ENCODE assay signal across 9 cellular contexts in genomic region chr1:19466112-19466561, GRCh38. TPM values are rescaled to one million over a fixed set of nuclear protein-coding genes. Genes with fewer than 3 reads are reported as not detected.
DNase-seq lines count a peak whose midpoint lies in the region; ATAC-seq and TF ChIP-seq lines count a peak whose summit lies in the region.
"Had no signal": no experiment of that assay in that cellular context is flagged by ENCODE, and none has a peak within 500 bp of the region (broad histone marks: within the 10 kb centered on the region; RNA-seq: fewer than 3 reads in every experiment).

No MANE protein-coding gene starts in this region.

- 54 to 63% methylated on average over 9 of the region's 9 CpGs for WGBS in esophagus, 2 donors
- WGBS in trophoblast cell (ENCODE audit: extremely low coverage, insufficient coverage, insufficient read length): no CpG with 5 or more reads among the region's 9 CpGs

- peaks cover 89% of the 10 kb centered on the region for H3K79me2 ChIP-seq in ACC112 (ENCODE audit: control insufficient read depth, insufficient read depth, low read length, unreplicated experiment)
- peaks cover 41% of the 10 kb centered on the region for H3K79me2 ChIP-seq in trophoblast cell (ENCODE audit: control insufficient read depth, insufficient read depth, low read length, poor library complexity)

- H3K14ac ChIP-seq in trophoblast cell (ENCODE audit: low read length): no peak overlapping the region

- H3K18ac ChIP-seq in trophoblast cell (ENCODE audit: low read length): no peak overlapping the region

- peak overlapping the region; percentile 48; the same call in 1 of the 2 replicates for H3K27ac ChIP-seq in ACC112 (ENCODE audit: low read depth, low read length)
- H3K27ac ChIP-seq in Peyer's patch: peak overlapping the region; percentile 79 to 89 (median 84)
- peak overlapping the region; percentile 51 to 62 for H3K27ac ChIP-seq in esophagus (ENCODE audit: low read depth in 2 of 2, low read length in 1 of 2)
- no peak overlapping the region for H3K27ac ChIP-seq in trophoblast cell (ENCODE audit: low read depth, low read length)

- H3K23ac ChIP-seq in trophoblast cell (ENCODE audit: low read length): no peak overlapping the region

- TF ChIP-seq POLR2A in Peyer's patch (IDR thresholded peaks at IDR 0.05): no peak

- H3K4ac ChIP-seq in trophoblast cell (ENCODE audit: low read depth, low read length): peak overlapping the region; percentile 71

- peak in 2 of 3 donors; percentile 41 to 67 for DNase-seq in Peyer's patch
- DNase-seq in trophoblast cell: no peak
- no peak for DNase-seq in mucosa of gallbladder (ENCODE audit: low spot score)
- DNase-seq: NCI-H2107 had no signal

- no peak overlapping the region for H2BK12ac ChIP-seq in trophoblast cell (ENCODE audit: low read length)

- ATAC-seq in GM18873 (IDR thresholded peaks at IDR 0.05; ENCODE audit: low FRiP score, unreplicated experiment) (no peak), HG02870 (IDR thresholded peaks at IDR 0.05; ENCODE audit: unreplicated experiment) (no peak), GM21529 (IDR thresholded peaks at IDR 0.05; ENCODE audit: unreplicated experiment) (no peak)

- H2AK5ac ChIP-seq in trophoblast cell (ENCODE audit: low read length): no peak overlapping the region

- H3K4me1 ChIP-seq in ACC112 (ENCODE audit: control insufficient read depth, insufficient read depth, low read length, unreplicated experiment): peaks cover 43% of the 10 kb centered on the region
- peaks cover 19 to 86% (median 58%) of the 10 kb centered on the region in 4 donors for H3K4me1 ChIP-seq in Peyer's patch
- H3K4me1 ChIP-seq in esophagus (ENCODE audit: control insufficient read depth in 2 of 2, insufficient read depth in 2 of 2, low read length in 1 of 2): peaks cover 10 to 24% of the 10 kb centered on the region in 2 donors
- H3K4me1 ChIP-seq in trophoblast cell (ENCODE audit: control insufficient read depth in 1 of 2, insufficient read depth in 2 of 2, low read length in 2 of 2): peaks cover 12 to 18% of the 10 kb centered on the region in 2 experiments

- no peaks in the 10 kb centered on the region for H3K9me3 ChIP-seq in Peyer's patch
- no peaks in the 10 kb centered on the region for H3K9me3 ChIP-seq in esophagus (ENCODE audit: control insufficient read depth in 2 of 2, insufficient read depth in 1 of 2, low read depth in 1 of 2, low read length in 1 of 2)
- peaks cover 1% of the 10 kb centered on the region for H3K9me3 ChIP-seq in trophoblast cell (ENCODE audit: insufficient read depth, low read depth, low read length)

- no peaks in the 10 kb centered on the region for H3K27me3 ChIP-seq in ACC112 (ENCODE audit: insufficient read depth, low read length)
- no peaks in the 10 kb centered on the region for H3K27me3 ChIP-seq in Peyer's patch
- H3K27me3 ChIP-seq in esophagus (ENCODE audit: control insufficient read depth in 1 of 2, insufficient read depth in 2 of 2, low read length in 2 of 2): no peaks in the 10 kb centered on the region
- H3K27me3 ChIP-seq in trophoblast cell (ENCODE audit: insufficient read depth, low read length): no peaks in the 10 kb centered on the region

- H3K4me3 ChIP-seq in ACC112 (ENCODE audit: low read depth, low read length) (no peak overlapping the region), Peyer's patch (no peak overlapping the region), esophagus (ENCODE audit: low read depth in 1 of 2, low read length in 2 of 2) (no peak overlapping the region), trophoblast cell (ENCODE audit: low read depth, low read length) (no peak overlapping the region)

- no peak overlapping the region for H2BK120ac ChIP-seq in trophoblast cell (ENCODE audit: insufficient read depth, low read length, poor library complexity)

- H3K4me2 ChIP-seq in trophoblast cell (ENCODE audit: low read length): no peak overlapping the region

- no peak overlapping the region for H2AFZ ChIP-seq in ACC112 (ENCODE audit: low read length, unreplicated experiment)
- no peak overlapping the region for H2AFZ ChIP-seq in trophoblast cell (ENCODE audit: insufficient read depth, low read length, poor library complexity)

- no peak overlapping the region for H4K91ac ChIP-seq in trophoblast cell (ENCODE audit: low read depth, low read length)

- H3K36me3 ChIP-seq in ACC112 (ENCODE audit: insufficient read depth, low read length) (peaks cover 3% of the 10 kb centered on the region; the same call in 1 of the 2 replicates), Peyer's patch (no peaks in the 10 kb centered on the region), esophagus (ENCODE audit: control insufficient read depth in 2 of 2, insufficient read depth in 2 of 2, low read length in 1 of 2) (no peaks in the 10 kb centered on the region), trophoblast cell (ENCODE audit: control insufficient read depth in 1 of 2, insufficient read depth in 2 of 2, low read length in 2 of 2) (peaks cover 5 to 14% of the 10 kb centered on the region in 2 experiments)

- H3K9ac ChIP-seq in trophoblast cell (ENCODE audit: low read length): no peak overlapping the region

- no peak for TF ChIP-seq CTCF in Peyer's patch (IDR thresholded peaks at IDR 0.05)

- no peak overlapping the region for H2BK5ac ChIP-seq in trophoblast cell (ENCODE audit: low read depth, low read length, poor library complexity)

- H4K8ac ChIP-seq in trophoblast cell (ENCODE audit: low read depth, low read length): no peak overlapping the region

- H4K12ac ChIP-seq in trophoblast cell (ENCODE audit: low read depth, low read length): no peak overlapping the region

- no peaks in the 10 kb centered on the region for H3K79me1 ChIP-seq in trophoblast cell (ENCODE audit: low read length)

RNA-seq across cellular contexts. Expression of gene CAPZB, which starts 19.2 kb away (rescaled TPM):
- 100 to 1,000 TPM; 107 to 210 (median 119) TPM for total RNA-seq in Peyer's patch
- polyA plus RNA-seq in esophagus: 100 to 1,000 TPM; 221 to 272 TPM
- 315 and 324 TPM in 2 replicates for polyA plus RNA-seq in trophoblast cell (2013)
- 255 TPM for total RNA-seq in mucosa of gallbladder

Comparison
In these comparisons a context has a peak if more than half of its experiments do, and no peak if none do; other contexts are left out.
1. DNase-seq: peak in Peyer's patch (2 of 3); none in trophoblast cell (0 of 2) and mucosa of gallbladder (single experiment).